ENCODE assay signal across 14 cellular contexts in the genomic region with DNA sequence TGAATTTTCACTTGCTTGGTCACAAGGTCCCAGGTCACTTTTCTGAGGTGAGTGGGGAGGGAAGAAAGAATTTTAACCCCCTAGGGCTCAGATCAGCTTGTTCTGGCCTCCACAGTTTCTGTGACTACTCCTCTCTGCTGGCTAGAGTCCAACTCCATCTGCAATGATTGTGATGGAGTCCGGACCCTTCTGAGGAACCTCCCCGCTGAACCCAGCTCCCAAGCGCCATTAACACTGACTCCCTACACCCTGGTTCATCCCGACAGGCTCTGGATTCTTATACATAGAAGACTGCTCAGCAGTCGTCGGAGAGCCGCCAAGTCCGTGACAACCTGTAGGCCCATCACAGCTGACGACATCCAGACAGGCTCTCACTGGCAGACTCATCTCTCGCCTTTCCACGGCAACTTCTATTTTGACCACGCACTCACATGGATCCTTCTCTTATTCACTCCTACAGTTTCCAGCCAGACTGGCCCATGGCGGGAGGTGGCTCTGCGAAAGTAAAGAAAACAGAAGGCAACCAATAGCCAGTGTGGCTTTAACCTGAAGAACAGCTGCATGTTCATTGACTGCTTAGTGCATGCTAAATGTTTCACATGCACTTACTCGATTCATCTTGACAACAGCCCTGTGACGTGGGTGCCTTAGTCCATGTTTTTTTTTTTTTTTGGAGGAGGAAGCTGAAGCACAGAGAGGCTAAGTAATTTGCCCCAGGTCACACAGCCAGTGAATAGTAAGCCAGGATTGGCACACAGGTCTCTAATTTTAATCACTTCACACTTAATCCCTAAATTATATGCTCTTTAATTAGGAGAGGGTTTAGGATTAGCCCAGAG.
DNase-seq lines count a peak whose midpoint lies in the region; TF ChIP-seq lines count a peak whose summit lies in the region.
"Had no signal": no experiment of that assay in that cellular context is flagged by ENCODE, and none has a peak within 500 bp of the region (broad histone marks: within the 10 kb centered on the region; RNA-seq: fewer than 3 reads in every experiment).

No MANE protein-coding gene starts in this region.

- TF ChIP-seq CTCF in chondrocyte (IDR thresholded peaks at IDR 0.05) = no peak
- TF ChIP-seq CTCF in nephron progenitor cell (IDR thresholded peaks at IDR 0.05) = no peak

- DNase-seq in GM04504 (ENCODE audit: low read depth) = peak; percentile 43
- DNase-seq in chondrocyte (ENCODE audit: low spot score) = no peak
- DNase-seq in nephron progenitor cell = no peak
- DNase-seq in NCI-H226 = no peak
- no peak for DNase-seq in COLO829 (ENCODE audit: low spot score)
- DNase-seq in NCI-H1092 (lab: John Stamatoyannopoulos, UW) = no peak
- DNase-seq in head of caudate nucleus = no peak
- DNase-seq: activated CD4-positive, alpha-beta T cell treated with anti-CD3 and anti-CD28 coated beads for 4 hours; activated gamma-delta T cell; cortex of kidney; HFFc6; NCI-H446 treated with DMSO at 0.1 percent for 48 hours had no signal

- H4K20me1 ChIP-seq in BLaER1 = no peaks in the 10 kb centered on the region

- no peak overlapping the region; the same call in 1 of the 2 replicates for H3K9ac ChIP-seq in BLaER1

- H3K36me3 Mint-ChIP-seq in chondrocyte (ENCODE audit: low read depth) = no peaks in the 10 kb centered on the region
- H3K36me3 Mint-ChIP-seq in nephron progenitor cell (ENCODE audit: low read depth) = no peaks in the 10 kb centered on the region

- peak overlapping the region; percentile 54 for H3K27ac ChIP-seq in BLaER1
- H3K27ac ChIP-seq: SK-N-MC had no signal

- H3K9me3 Mint-ChIP-seq in chondrocyte (ENCODE audit: low read depth) (no peaks in the 10 kb centered on the region), nephron progenitor cell (peaks cover 4% of the 10 kb centered on the region)
- H3K9me3 Mint-ChIP-seq: HFFc6 had no signal

- H3K4me3 Mint-ChIP-seq in chondrocyte (ENCODE audit: unreplicated experiment) = no peak overlapping the region
- H3K4me3 Mint-ChIP-seq in nephron progenitor cell = no peak overlapping the region
- H3K4me3 Mint-ChIP-seq: HFFc6 had no signal

- H3K9me3 ChIP-seq in BLaER1 = peaks cover 7% of the 10 kb centered on the region; the same call in 1 of the 2 replicates

- H3K4me1 ChIP-seq in BLaER1 = peaks cover 100% of the 10 kb centered on the region

- H3K27me3 Mint-ChIP-seq in chondrocyte (ENCODE audit: low read depth) (peaks cover 3% of the 10 kb centered on the region), nephron progenitor cell (ENCODE audit: low read depth, poor library complexity) (peaks cover 20% of the 10 kb centered on the region)

- no peaks in the 10 kb centered on the region for H3K36me3 ChIP-seq in BLaER1

- H3K27me3 ChIP-seq in BLaER1 = no peaks in the 10 kb centered on the region

- intact Hi-C loops in head of caudate nucleus (cut with DNase I) = loop anchor here (10.0 kb wide), 1 partner anchor 54 kb away; no protein-coding TSS in a partner anchor

- peak overlapping the region; percentile 92 for H3K4me2 ChIP-seq in BLaER1

- peak overlapping the region; percentile 36 for H3K27ac Mint-ChIP-seq in chondrocyte (ENCODE audit: unreplicated experiment)
- peak overlapping the region; percentile 87 for H3K27ac Mint-ChIP-seq in nephron progenitor cell
- H3K27ac Mint-ChIP-seq: HFFc6 had no signal

- peaks cover 12% of the 10 kb centered on the region for H3K4me1 Mint-ChIP-seq in chondrocyte (ENCODE audit: low read depth)
- H3K4me1 Mint-ChIP-seq in nephron progenitor cell = peaks cover 12% of the 10 kb centered on the region

- no peak overlapping the region for H3K4me3 ChIP-seq in BLaER1
- H3K4me3 ChIP-seq: SK-N-MC had no signal
